ENCODE assay signal across 19 cellular contexts in genomic region chr21:42397291-42398129, GRCh38. TPM values are rescaled to one million over a fixed set of nuclear protein-coding genes. Genes with fewer than 3 reads are reported as not detected.
DNase-seq lines count a peak whose midpoint lies in the region; ATAC-seq and TF ChIP-seq lines count a peak whose summit lies in the region.
"Had no signal": no experiment of that assay in that cellular context is flagged by ENCODE, and none has a peak within 500 bp of the region (broad histone marks: within the 10 kb centered on the region; RNA-seq: fewer than 3 reads in every experiment).

No MANE protein-coding gene starts in this region.

- no peaks in the 10 kb centered on the region for H3K9me2 ChIP-seq in Karpas-422 (replicated peaks; ENCODE audit: insufficient read depth, low read length)

- WGBS in mammary epithelial cell (ENCODE audit: low coverage, missing lambda C conversion rate) = 89% methylated on average over 15 of the region's 18 CpGs

- TF ChIP-seq CTCF in MCF 10A (IDR thresholded peaks at IDR 0.05; ENCODE audit: unreplicated experiment) = no peak
- TF ChIP-seq CTCF in mammary epithelial cell (conservative IDR thresholded peaks at IDR 0.05 in 1 of 2, IDR thresholded peaks at IDR 0.05 in 1 of 2; ENCODE audit: extremely low read depth in 1 of 2, insufficient read depth in 1 of 2, low read depth in 1 of 2, low read length in 2 of 2) = no peak

- H3K9ac ChIP-seq in mammary epithelial cell (ENCODE audit: insufficient read depth, low read length) (no peak overlapping the region), Karpas-422 (ENCODE audit: low read length) (no peak overlapping the region)
- H3K9ac ChIP-seq: KMS-11 had no signal

- no TSS peak for BruUV-seq in MCF 10A (replicated peaks; lab: Mats Ljungman, UMichigan)
- no TSS peak for BruUV-seq in mammary epithelial cell (replicated peaks; lab: Mats Ljungman, UMichigan)

- no peaks in the 10 kb centered on the region for H3K36me3 ChIP-seq in mammary epithelial cell (ENCODE audit: insufficient read depth, low read length)
- H3K36me3 ChIP-seq in Karpas-422 (ENCODE audit: insufficient read depth, low read length) = no peaks in the 10 kb centered on the region; the same call in 1 of the 2 replicates
- H3K36me3 ChIP-seq: colonic mucosa, gastroesophageal sphincter, lower lobe of right lung had no signal

- no peak for DNase-seq in MCF 10A (ENCODE audit: unreplicated experiment)
- DNase-seq in mammary epithelial cell = no peak
- DNase-seq in Karpas-422 = peak; percentile 78
- no peak for DNase-seq in activated T-helper 2 cell treated with anti-CD3 and anti-CD28 coated beads, Interferon-gamma antibody, Interleukin-2, Interleukin-4, amounts not matched to agents 10 μg/mL and 5 μg/mL and 100 μg/mL, durations not matched to agents 14 hours and 24 hours and 36 hours (ENCODE audit: low spot score)
- DNase-seq in stimulated activated naive B cell treated with anti-CD40 and anti-IgM and Interleukin-4, amounts not matched to agents 10 μg/mL and 1 μg/mL and 100 μg/mL, for 72 hours = no peak
- no peak for DNase-seq in hippocampal formation (lab: John Stamatoyannopoulos, UW)
- no peak for DNase-seq in hepatic stellate cell (ENCODE audit: low spot score)
- DNase-seq in stimulated activated CD4-positive, alpha-beta T cell treated with anti-CD3 and anti-CD28 coated beads, Interleukin-12 subunit alpha, Interleukin-12 subunit beta, amount 100 ng/mL, for 4 hours = no peak
- DNase-seq: activated CD4-positive, CD25-positive, alpha-beta regulatory T cell treated with anti-CD3 and anti-CD28 coated beads, Interleukin-2, amount 50 U/mL, for 72 hours; colonic mucosa; lower lobe of right lung; NCI-H187 treated with DMSO at 0.1 percent for 48 hours; stimulated activated CD4-positive, alpha-beta T cell treated with anti-CD3 and anti-CD28 coated beads, Interleukin-15, amount 100 ng/mL, for 24 hours had no signal

- H3K4me3 Mint-ChIP-seq in MCF 10A (ENCODE audit: unreplicated experiment) = no peak overlapping the region
- H3K4me3 Mint-ChIP-seq in activated T-helper 2 cell treated with anti-CD3 and anti-CD28 coated beads, Interferon-gamma antibody, Interleukin-2, Interleukin-4, amounts not matched to agents 10 μg/mL and 5 μg/mL and 100 μg/mL, durations not matched to agents 14 hours and 24 hours and 36 hours (ENCODE audit: low read depth) = no peak overlapping the region
- peak overlapping the region in 1 of 2 donors; percentile 3 for H3K4me3 Mint-ChIP-seq in stimulated activated naive B cell treated with anti-CD40 and anti-IgM and Interleukin-4, amounts not matched to agents 10 μg/mL and 1 μg/mL and 100 μg/mL, for 72 hours
- H3K4me3 Mint-ChIP-seq: nephron had no signal

- H2AFZ ChIP-seq in mammary epithelial cell (ENCODE audit: low read depth, low read length) (no peak overlapping the region), Karpas-422 (ENCODE audit: low read length) (no peak overlapping the region)

- H3K4me2 ChIP-seq in mammary epithelial cell (ENCODE audit: insufficient read depth, low read depth, low read length) = no peak overlapping the region
- H3K4me2 ChIP-seq in Karpas-422 (ENCODE audit: low read depth, low read length, poor library complexity, severe bottlenecking) = peak overlapping the region; percentile 66
- H3K4me2 ChIP-seq: KMS-11 had no signal

- H3K9me3 ChIP-seq in mammary epithelial cell (replicated peaks; ENCODE audit: insufficient read depth, low read length) (no peaks in the 10 kb centered on the region), Karpas-422 (ENCODE audit: low read length) (peaks cover 7% of the 10 kb centered on the region)
- H3K9me3 ChIP-seq: colonic mucosa had no signal

- dilution Hi-C loops in mammary epithelial cell (cut with HindIII; ENCODE audit: low sequenced_read_pairs) = loop anchor here (10.0 kb wide), 1 partner anchor 47 kb away; no protein-coding TSS in a partner anchor

- intact Hi-C loops in MCF 10A (cut with micrococcal nuclease) (no loop called here), mammary epithelial cell (cut with micrococcal nuclease) (no loop called here)
- intact Hi-C loops in activated T-helper 2 cell treated with anti-CD3 and anti-CD28 coated beads, Interferon-gamma antibody, Interleukin-2, Interleukin-4, amounts not matched to agents 10 μg/mL and 5 μg/mL and 100 μg/mL, durations not matched to agents 14 hours and 24 hours and 36 hours (cut with micrococcal nuclease) = no loop called here

- H3K79me2 ChIP-seq in mammary epithelial cell (ENCODE audit: insufficient read depth, low read length) = no peaks in the 10 kb centered on the region
- H3K79me2 ChIP-seq in Karpas-422 (ENCODE audit: low read length) = no peaks in the 10 kb centered on the region

- CTCF ChIA-PET in MCF 10A (lab: Yijun Ruan, JAX) (no interaction called here), mammary epithelial cell (lab: Charles Lee; ENCODE audit: low non-redundant PET) (no interaction called here)

- H3K36me3 Mint-ChIP-seq in MCF 10A (ENCODE audit: insufficient read depth, unreplicated experiment) = no peaks in the 10 kb centered on the region
- peaks cover 70% of the 10 kb centered on the region for H3K36me3 Mint-ChIP-seq in activated T-helper 2 cell treated with anti-CD3 and anti-CD28 coated beads, Interferon-gamma antibody, Interleukin-2, Interleukin-4, amounts not matched to agents 10 μg/mL and 5 μg/mL and 100 μg/mL, durations not matched to agents 14 hours and 24 hours and 36 hours (ENCODE audit: low read depth)
- peaks cover 6 to 7% of the 10 kb centered on the region in 2 donors for H3K36me3 Mint-ChIP-seq in stimulated activated naive B cell treated with anti-CD40 and anti-IgM and Interleukin-4, amounts not matched to agents 10 μg/mL and 1 μg/mL and 100 μg/mL, for 72 hours

- H3K4me1 Mint-ChIP-seq in MCF 10A (ENCODE audit: insufficient read depth, unreplicated experiment) = peaks cover 6% of the 10 kb centered on the region
- H3K4me1 Mint-ChIP-seq in activated T-helper 2 cell treated with anti-CD3 and anti-CD28 coated beads, Interferon-gamma antibody, Interleukin-2, Interleukin-4, amounts not matched to agents 10 μg/mL and 5 μg/mL and 100 μg/mL, durations not matched to agents 14 hours and 24 hours and 36 hours (ENCODE audit: low read depth) = peaks cover 68% of the 10 kb centered on the region
- peaks cover 27 to 42% of the 10 kb centered on the region in 2 donors for H3K4me1 Mint-ChIP-seq in stimulated activated naive B cell treated with anti-CD40 and anti-IgM and Interleukin-4, amounts not matched to agents 10 μg/mL and 1 μg/mL and 100 μg/mL, for 72 hours

- POLR2A ChIA-PET in MCF 10A (lab: Yijun Ruan, JAX) = interaction anchor here (0.9 to 1.2 kb wide), 2 partner anchors 10 to 69 kb away, joined by 3 to 5 read pairs; no protein-coding TSS in a partner anchor

- no peaks in the 10 kb centered on the region for H4K20me1 ChIP-seq in mammary epithelial cell (ENCODE audit: insufficient read depth, low read length)
- no peaks in the 10 kb centered on the region for H4K20me1 ChIP-seq in Karpas-422 (ENCODE audit: insufficient read depth, low read depth, low read length)

- H3K27me3 Mint-ChIP-seq in MCF 10A (ENCODE audit: insufficient read depth, unreplicated experiment) = peaks cover 1% of the 10 kb centered on the region
- H3K27me3 Mint-ChIP-seq in activated T-helper 2 cell treated with anti-CD3 and anti-CD28 coated beads, Interferon-gamma antibody, Interleukin-2, Interleukin-4, amounts not matched to agents 10 μg/mL and 5 μg/mL and 100 μg/mL, durations not matched to agents 14 hours and 24 hours and 36 hours (ENCODE audit: low read depth) = no peaks in the 10 kb centered on the region
- H3K27me3 Mint-ChIP-seq in stimulated activated naive B cell treated with anti-CD40 and anti-IgM and Interleukin-4, amounts not matched to agents 10 μg/mL and 1 μg/mL and 100 μg/mL, for 72 hours = peaks cover 0 to 4% of the 10 kb centered on the region in 2 donors

- no peaks in the 10 kb centered on the region for H3K4me1 ChIP-seq in mammary epithelial cell (ENCODE audit: insufficient read depth, low read length)
- H3K4me1 ChIP-seq in Karpas-422 (ENCODE audit: low read length) = peaks cover 63% of the 10 kb centered on the region
- H3K4me1 ChIP-seq: colonic mucosa, gastroesophageal sphincter had no signal

- H3K27ac Mint-ChIP-seq in MCF 10A (ENCODE audit: low read depth, unreplicated experiment) = peak overlapping the region; percentile 4
- H3K27ac Mint-ChIP-seq in activated T-helper 2 cell treated with anti-CD3 and anti-CD28 coated beads, Interferon-gamma antibody, Interleukin-2, Interleukin-4, amounts not matched to agents 10 μg/mL and 5 μg/mL and 100 μg/mL, durations not matched to agents 14 hours and 24 hours and 36 hours = peak overlapping the region; percentile 56
- peak overlapping the region; percentile 88 for H3K27ac Mint-ChIP-seq in stimulated activated naive B cell treated with anti-CD40 and anti-IgM and Interleukin-4, amounts not matched to agents 10 μg/mL and 1 μg/mL and 100 μg/mL, for 72 hours
- H3K27ac Mint-ChIP-seq: nephron had no signal

- ATAC-seq in stimulated activated naive B cell treated with anti-CD40 and anti-IgM and Interleukin-4, amounts not matched to agents 10 μg/mL and 1 μg/mL and 100 μg/mL, for 72 hours (replicated peaks) = peak; percentile 21 to 42
- ATAC-seq: gastroesophageal sphincter, lower lobe of right lung had no signal

- in situ Hi-C loops in mammary epithelial cell (cut with MboI; ENCODE audit: low sequenced_read_pairs in 2 of 2) = no loop called here

- H3K27me3 ChIP-seq in mammary epithelial cell (ENCODE audit: insufficient read depth, low read length) (no peaks in the 10 kb centered on the region), Karpas-422 (ENCODE audit: low read length) (no peaks in the 10 kb centered on the region; the same call in 1 of the 2 replicates)
- H3K27me3 ChIP-seq: colonic mucosa had no signal

- H3K9me3 Mint-ChIP-seq in MCF 10A (ENCODE audit: unreplicated experiment) = peaks cover 9% of the 10 kb centered on the region
- H3K9me3 Mint-ChIP-seq in activated T-helper 2 cell treated with anti-CD3 and anti-CD28 coated beads, Interferon-gamma antibody, Interleukin-2, Interleukin-4, amounts not matched to agents 10 μg/mL and 5 μg/mL and 100 μg/mL, durations not matched to agents 14 hours and 24 hours and 36 hours = peaks cover 7% of the 10 kb centered on the region
- H3K9me3 Mint-ChIP-seq in stimulated activated naive B cell treated with anti-CD40 and anti-IgM and Interleukin-4, amounts not matched to agents 10 μg/mL and 1 μg/mL and 100 μg/mL, for 72 hours = peaks cover 7 to 9% of the 10 kb centered on the region in 2 donors
- H3K9me3 Mint-ChIP-seq: nephron had no signal

- no peak overlapping the region for H3K27ac ChIP-seq in mammary epithelial cell (ENCODE audit: insufficient read depth, low read depth, low read length)
- no peak overlapping the region for H3K27ac ChIP-seq in Karpas-422 (ENCODE audit: low read length)
- H3K27ac ChIP-seq: colonic mucosa, epithelial cell of prostate, gastroesophageal sphincter, KMS-11, lower lobe of right lung had no signal

- no peak overlapping the region for H3K4me3 ChIP-seq in mammary epithelial cell (replicated peaks in 1 of 3; ENCODE audit: insufficient read depth in 1 of 3, low read depth in 2 of 3, low read length in 3 of 3)
- peak overlapping the region; percentile 36; the same call in 1 of the 2 replicates for H3K4me3 ChIP-seq in Karpas-422 (ENCODE audit: low read length)
- H3K4me3 ChIP-seq: colonic mucosa, gastroesophageal sphincter, lower lobe of right lung had no signal

RNA-seq across cellular contexts. Expression of gene TMPRSS3, which starts 1.7 kb away (rescaled TPM):
- total RNA-seq in MCF 10A (2022) (2.0 and 2.4 TPM in 2 replicates), mammary epithelial cell (1 to 10 TPM in 1 of 2 donors, not detected in 1; 2.8 TPM)
- polyA plus RNA-seq in mammary epithelial cell = not detected
- not detected for polyA minus RNA-seq in mammary epithelial cell
- total RNA-seq in Karpas-422 (2014; rRNA removed; shearing (Covaris generic); ENCODE audit: low replicate concordance) = not detected in 2 replicates
- 81.0 and 88.1 TPM in 2 replicates for total RNA-seq in activated T-helper 2 cell treated with anti-CD3 and anti-CD28 coated beads, Interferon-gamma antibody, Interleukin-2, Interleukin-4, amounts not matched to agents 10 μg/mL and 5 μg/mL and 100 μg/mL, durations not matched to agents 14 hours and 24 hours and 36 hours
- total RNA-seq: astrocyte had no signal

RNA-seq across cellular contexts. Expression of gene UBASH3A, which starts 6.2 kb away (rescaled TPM):
- total RNA-seq in MCF 10A (2022) (not detected in 2 replicates), mammary epithelial cell (not detected)
- not detected for polyA plus RNA-seq in mammary epithelial cell
- not detected for polyA minus RNA-seq in mammary epithelial cell
- total RNA-seq in Karpas-422 (2014; rRNA removed; shearing (Covaris generic); ENCODE audit: low replicate concordance) = not detected in 2 replicates
- total RNA-seq in activated T-helper 2 cell treated with anti-CD3 and anti-CD28 coated beads, Interferon-gamma antibody, Interleukin-2, Interleukin-4, amounts not matched to agents 10 μg/mL and 5 μg/mL and 100 μg/mL, durations not matched to agents 14 hours and 24 hours and 36 hours = 86.0 and 87.4 TPM in 2 replicates
- total RNA-seq: astrocyte had no signal

RNA-seq across cellular contexts. Expression of gene TFF1, which starts 31.2 kb away (rescaled TPM):
- total RNA-seq in MCF 10A (2022) = not detected in 2 replicates
- not detected for total RNA-seq in mammary epithelial cell
- polyA plus RNA-seq in mammary epithelial cell = not detected
- polyA minus RNA-seq in mammary epithelial cell = not detected
- total RNA-seq in Karpas-422 (2014; rRNA removed; shearing (Covaris generic); ENCODE audit: low replicate concordance) = not detected in 2 replicates
- 0.48 and 0.51 TPM in 2 replicates for total RNA-seq in activated T-helper 2 cell treated with anti-CD3 and anti-CD28 coated beads, Interferon-gamma antibody, Interleukin-2, Interleukin-4, amounts not matched to agents 10 μg/mL and 5 μg/mL and 100 μg/mL, durations not matched to agents 14 hours and 24 hours and 36 hours
- total RNA-seq: astrocyte; gastroesophageal sphincter; lower lobe of right lung; T-helper 2 cell treated with Interferon-gamma antibody and Interleukin-4, amounts not matched to agents 100 ng/mL and 5 ng/mL, for 36 hours had no signal

RNA-seq across cellular contexts. Expression of gene TFF2, which starts 46.7 kb away (rescaled TPM):
- total RNA-seq in MCF 10A (2022) (not detected in 2 replicates), mammary epithelial cell (not detected)
- not detected for polyA plus RNA-seq in mammary epithelial cell
- not detected for polyA minus RNA-seq in mammary epithelial cell
- total RNA-seq in Karpas-422 (2014; rRNA removed; shearing (Covaris generic); ENCODE audit: low replicate concordance) = not detected in 2 replicates
- total RNA-seq in activated T-helper 2 cell treated with anti-CD3 and anti-CD28 coated beads, Interferon-gamma antibody, Interleukin-2, Interleukin-4, amounts not matched to agents 10 μg/mL and 5 μg/mL and 100 μg/mL, durations not matched to agents 14 hours and 24 hours and 36 hours = not detected in 2 replicates
- total RNA-seq: astrocyte; gastroesophageal sphincter; lower lobe of right lung; T-helper 2 cell treated with Interferon-gamma antibody and Interleukin-4, amounts not matched to agents 100 ng/mL and 5 ng/mL, for 36 hours had no signal

Comparison
In these comparisons a context has a peak if more than half of its experiments do, and no peak if none do; other contexts are left out.
1. H3K27ac Mint-ChIP-seq: peak in every context shown above with its lines; median percentile 88 in stimulated activated naive B cell treated with anti-CD40 and anti-IgM and Interleukin-4, amounts not matched to agents 10 μg/mL and 1 μg/mL and 100 μg/mL, for 72 hours; 56 in activated T-helper 2 cell treated with anti-CD3 and anti-CD28 coated beads, Interferon-gamma antibody, Interleukin-2, Interleukin-4, amounts not matched to agents 10 μg/mL and 5 μg/mL and 100 μg/mL, durations not matched to agents 14 hours and 24 hours and 36 hours; 4 in MCF 10A.
2. RNA of gene TMPRSS3, which starts 1.7 kb away (total RNA-seq): 81.0 to 88.1 TPM in activated T-helper 2 cell treated with anti-CD3 and anti-CD28 coated beads, Interferon-gamma antibody, Interleukin-2, Interleukin-4, amounts not matched to agents 10 μg/mL and 5 μg/mL and 100 μg/mL, durations not matched to agents 14 hours and 24 hours and 36 hours; 2.8 TPM in mammary epithelial cell, 2.0 to 2.4 TPM in MCF 10A and not detected in Karpas-422; every median in the first group is over 10 times any median in the second.
3. RNA of gene UBASH3A, which starts 6.2 kb away (total RNA-seq): 86.0 to 87.4 TPM in activated T-helper 2 cell treated with anti-CD3 and anti-CD28 coated beads, Interferon-gamma antibody, Interleukin-2, Interleukin-4, amounts not matched to agents 10 μg/mL and 5 μg/mL and 100 μg/mL, durations not matched to agents 14 hours and 24 hours and 36 hours; not detected in MCF 10A, not detected in mammary epithelial cell and not detected in Karpas-422; every median in the first group is over 10 times any median in the second.